ENCODE assay signal across 9 cellular contexts in genomic region chr14:101379842-101380241, GRCh38.
"Had no signal": no experiment of that assay in that cellular context is flagged by ENCODE, and none has a peak within 500 bp of the region (broad histone marks: within the 10 kb centered on the region; RNA-seq: fewer than 3 reads in every experiment).

No MANE protein-coding gene starts in this region.

- H3K4me1 Mint-ChIP-seq: GM23338, H9 had no signal

- ATAC-seq: GM23338, HCT116 had no signal

- H3K27ac ChIP-seq: GM23248 had no signal

- H3K4me3 ChIP-seq: GM23248, GM23338, HAP-1 had no signal

- DNase-seq: GM23248, GOT3, H7, H9, HCEC 1CT, HFFc6 had no signal

- H3K27ac Mint-ChIP-seq: GM23338, H9, HFFc6 had no signal

- H3K4me3 Mint-ChIP-seq: GM23338, H9, HFFc6 had no signal

- H3K4me1 ChIP-seq: HAP-1 had no signal

- H3K36me3 ChIP-seq: HAP-1 had no signal
